In the genomic region with DNA sequence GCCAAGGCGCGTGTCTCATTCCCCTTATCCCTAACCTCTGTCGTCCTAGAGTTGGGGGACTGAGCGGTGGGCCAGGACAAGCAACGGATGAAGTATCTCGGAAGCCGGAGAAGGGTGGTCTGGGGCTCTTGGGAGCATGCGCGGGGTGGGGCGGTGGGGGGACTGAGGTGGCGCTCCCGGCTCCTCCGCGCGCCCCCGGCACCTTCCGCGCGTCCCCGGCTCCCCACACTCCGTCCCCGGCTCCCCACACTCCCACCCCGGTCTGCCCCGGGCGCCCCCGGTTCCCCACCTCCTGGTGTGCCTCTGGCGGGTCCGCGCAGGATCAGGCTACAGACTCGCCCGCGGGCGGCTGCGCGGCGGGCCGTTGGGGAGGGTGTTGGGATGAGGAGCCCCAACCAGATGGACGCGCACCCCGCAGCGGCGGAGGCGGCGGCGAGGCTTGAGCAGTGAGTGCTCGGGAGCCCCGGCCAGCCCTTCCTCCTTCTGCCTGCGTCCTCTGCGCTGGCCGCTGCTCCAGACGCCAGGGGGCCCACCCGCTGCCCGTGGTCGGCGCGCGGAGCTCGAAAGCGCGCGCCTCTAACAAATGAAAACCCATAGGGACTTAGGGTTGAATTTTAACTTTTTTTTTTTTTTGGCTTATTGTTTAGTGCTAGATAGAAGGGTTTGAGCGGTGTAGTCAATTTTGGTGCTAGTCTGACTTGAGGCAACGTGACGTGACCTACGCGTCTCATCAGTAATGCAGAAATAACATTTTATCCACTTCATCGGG, we compare ENCODE assay signal across 8 cellular contexts. TPM values are rescaled to one million over a fixed set of nuclear protein-coding genes. Genes with fewer than 3 reads are reported as not detected.
DNase-seq lines count a peak whose midpoint lies in the region; ATAC-seq and TF ChIP-seq lines count a peak whose summit lies in the region.

No MANE protein-coding gene starts in this region.

- H3K9me3 ChIP-seq in H9 (ENCODE audit: control insufficient read depth, low read depth, low read length): no peaks in the 10 kb centered on the region
- H3K9me3 ChIP-seq in psoas muscle: no peaks in the 10 kb centered on the region

- H4K20me1 ChIP-seq in H9 (ENCODE audit: control insufficient read depth, insufficient read depth, insufficient read length): no peaks in the 10 kb centered on the region

- H2BK12ac ChIP-seq in H9 (ENCODE audit: insufficient read length, low read depth, low read length): no peak overlapping the region

- H2BK20ac ChIP-seq in H9 (ENCODE audit: low read depth, low read length, poor library complexity, severe bottlenecking): no peak overlapping the region

- peaks cover 12 to 14% of the 10 kb centered on the region in 2 experiments for H3K4me1 Mint-ChIP-seq in H9
- peaks cover 4% of the 10 kb centered on the region for H3K4me1 Mint-ChIP-seq in T-helper 2 cell treated with Interferon-gamma antibody and Interleukin-4, amounts not matched to agents 5 μg/mL and 100 μg/mL, for 36 hours (ENCODE audit: low read depth)

- H2AFZ ChIP-seq in H9 (ENCODE audit: low read length): no peak overlapping the region

- no peak overlapping the region for H2BK120ac ChIP-seq in H9 (ENCODE audit: low read depth, low read length, poor library complexity, severe bottlenecking)

- no peaks in the 10 kb centered on the region for H3K36me3 ChIP-seq in psoas muscle (ENCODE audit: insufficient read depth in 1 of 2, low read depth in 1 of 2)

- H3K27me3 Mint-ChIP-seq in H9 (ENCODE audit: low read depth): peaks cover 27% of the 10 kb centered on the region
- peaks cover 65% of the 10 kb centered on the region for H3K27me3 Mint-ChIP-seq in T-helper 2 cell treated with Interferon-gamma antibody and Interleukin-4, amounts not matched to agents 5 μg/mL and 100 μg/mL, for 36 hours (ENCODE audit: low read depth)

- H3K4me3 Mint-ChIP-seq in H9: peak overlapping the region; percentile 72 to 83
- H3K4me3 Mint-ChIP-seq in T-helper 2 cell treated with Interferon-gamma antibody and Interleukin-4, amounts not matched to agents 5 μg/mL and 100 μg/mL, for 36 hours: peak overlapping the region; percentile 24

- H3K23me2 ChIP-seq in H9 (ENCODE audit: insufficient read length, low read depth, low read length, poor library complexity, severe bottlenecking): peaks cover 2% of the 10 kb centered on the region

- H2BK5ac ChIP-seq in H9 (ENCODE audit: insufficient read length, low read length): no peak overlapping the region

- H3K27ac Mint-ChIP-seq in H9: no peak overlapping the region
- no peak overlapping the region for H3K27ac Mint-ChIP-seq in T-helper 2 cell treated with Interferon-gamma antibody and Interleukin-4, amounts not matched to agents 5 μg/mL and 100 μg/mL, for 36 hours

- ATAC-seq in psoas muscle (peak; percentile 46 to 84 (median 64)), HG02588 (IDR thresholded peaks at IDR 0.05; ENCODE audit: unreplicated experiment) (no peak)

- H3K18ac ChIP-seq in H9 (ENCODE audit: insufficient read length, low read depth, low read length): peak overlapping the region; percentile 75

- no peak overlapping the region for H3K4ac ChIP-seq in H9 (ENCODE audit: low read depth, low read length)

- H4K91ac ChIP-seq in H9 (ENCODE audit: insufficient read length, low read depth, low read length): no peak overlapping the region

- no peak overlapping the region for H3T11ph ChIP-seq in H9 (ENCODE audit: low read length)

- intact Hi-C loops in psoas muscle (cut with DNase I): no loop called here

- H3K27ac ChIP-seq in H9 (ENCODE audit: insufficient read length, low read depth, low read length) (no peak overlapping the region), psoas muscle (no peak overlapping the region)

- H2BK15ac ChIP-seq in H9 (ENCODE audit: low read depth, low read length): no peak overlapping the region

- peak overlapping the region; percentile 84 for H3K14ac ChIP-seq in H9 (ENCODE audit: insufficient read depth, low read length)

- no peak overlapping the region for H2AK5ac ChIP-seq in H9 (ENCODE audit: insufficient read length, low read length)

- no peaks in the 10 kb centered on the region for H3K79me1 ChIP-seq in H9 (ENCODE audit: insufficient read depth, low read depth, low read length, poor library complexity, severe bottlenecking)

- H3K36me3 Mint-ChIP-seq in H9 (ENCODE audit: insufficient read depth in 1 of 3, low read depth in 3 of 3): peaks cover 0 to 12% (median 0%) of the 10 kb centered on the region in 3 experiments; a peak in 2 of 7 replicates
- H3K36me3 Mint-ChIP-seq in T-helper 2 cell treated with Interferon-gamma antibody and Interleukin-4, amounts not matched to agents 5 μg/mL and 100 μg/mL, for 36 hours (ENCODE audit: low read depth): no peaks in the 10 kb centered on the region

- H3K23ac ChIP-seq in H9 (ENCODE audit: insufficient read length, low read depth, low read length): no peak overlapping the region

- no CpG with 5 or more reads among the region's 67 CpGs for WGBS in H9 (ENCODE audit: extremely low coverage, insufficient read length, low lambda C conversion rate)
- 4 to 5% (median 4%) methylated on average over 53 to 67 of the region's 67 CpGs for WGBS in psoas muscle, 3 donors

- peak overlapping the region; percentile 89 for H3K4me2 ChIP-seq in H9 (ENCODE audit: insufficient read depth, insufficient read length, low read length)

- H4K5ac ChIP-seq in H9 (ENCODE audit: insufficient read length, low read depth, low read length): no peak overlapping the region

- H3K4me1 ChIP-seq in H9 (ENCODE audit: insufficient read depth, low read length) (peaks cover 5% of the 10 kb centered on the region), psoas muscle (no peaks in the 10 kb centered on the region)

- H3K4me3 ChIP-seq in AG09309 (ENCODE audit: control insufficient read depth, low read depth, low read length): peak overlapping the region; percentile 15
- peak overlapping the region; percentile 60 for H3K4me3 ChIP-seq in psoas muscle

- no peaks in the 10 kb centered on the region for H3K79me2 ChIP-seq in H9 (ENCODE audit: insufficient read depth, low read length)

- H3K9me3 Mint-ChIP-seq in H9: peaks cover 6 to 10% of the 10 kb centered on the region in 2 experiments
- H3K9me3 Mint-ChIP-seq in T-helper 2 cell treated with Interferon-gamma antibody and Interleukin-4, amounts not matched to agents 5 μg/mL and 100 μg/mL, for 36 hours: no peaks in the 10 kb centered on the region

- H3K9ac ChIP-seq in H9 (ENCODE audit: extremely low read depth, insufficient read length, low read length): no peak overlapping the region

- no peaks in the 10 kb centered on the region for H3K27me3 ChIP-seq in H9 (ENCODE audit: insufficient read depth, low read length)
- H3K27me3 ChIP-seq in psoas muscle (ENCODE audit: insufficient read depth in 3 of 3, low read length in 2 of 3): peaks cover 0 to 37% (median 3%) of the 10 kb centered on the region in 3 donors

- no peak overlapping the region for H4K8ac ChIP-seq in H9 (replicated peaks; ENCODE audit: insufficient read length, low read depth, low read length)

- no peak overlapping the region for H3K56ac ChIP-seq in H9 (ENCODE audit: insufficient read length, low read depth, low read length)

- no peak for DNase-seq in AG09309 (ENCODE audit: low read depth)
- peak; percentile 86 for DNase-seq in H9
- no peak for DNase-seq in T-helper 2 cell treated with Interferon-gamma antibody and Interleukin-4, amounts not matched to agents 5 μg/mL and 100 μg/mL, for 36 hours (ENCODE audit: low spot score)
- DNase-seq in glomerular visceral epithelial cell (ENCODE audit: extremely low spot score): peak; percentile 17
- DNase-seq in psoas muscle: peak; percentile 45 to 49
- DNase-seq in SKM-1 (lab: John Stamatoyannopoulos, UW; ENCODE audit: unreplicated experiment): no peak
- no peak for DNase-seq in Kasumi-1 (lab: John Stamatoyannopoulos, UW)

- TF ChIP-seq CTCF in AG09309 (IDR thresholded peaks at IDR 0.05; ENCODE audit: control insufficient read depth, insufficient read depth, low read depth, low read length, missing control alignments) (peak; percentile 36), H9 (conservative IDR thresholded peaks at IDR 0.05) (peak; percentile 58), psoas muscle (IDR thresholded peaks at IDR 0.05) (peak; percentile 20)

RNA-seq across cellular contexts. Expression of gene CRYM, which starts 5.6 kb away (rescaled TPM):
- 16.4 and 17.8 TPM in 2 replicates for total RNA-seq in H9 (2021)
- 10 to 100 TPM in 1 of 4 donors, 1 to 10 TPM in 2, under 1 TPM in 1; 0.25 to 33.4 (median 3.9) TPM for total RNA-seq in psoas muscle
- 1 to 10 TPM in 2 of 3 donors, under 1 TPM in 1; 0.39 to 6.8 (median 1.0) TPM for polyA plus RNA-seq in psoas muscle

RNA-seq across cellular contexts. Expression of gene ANKS4B, which starts 50.2 kb away (rescaled TPM):
- total RNA-seq in H9 (2021): 0.07 and 0.09 TPM in 2 replicates
- not detected for total RNA-seq in psoas muscle
- polyA plus RNA-seq in psoas muscle: under 1 TPM in 1 of 3 donors, not detected in 2; 0.01 TPM

Comparison
In these comparisons a context has a peak if more than half of its experiments do, and no peak if none do; other contexts are left out.
1. DNase-seq: peak in H9 (single experiment), glomerular visceral epithelial cell (single experiment) and psoas muscle (2 of 2); none in AG09309 (single experiment), T-helper 2 cell treated with Interferon-gamma antibody and Interleukin-4, amounts not matched to agents 5 μg/mL and 100 μg/mL, for 36 hours (single experiment), SKM-1 (single experiment) and Kasumi-1 (0 of 2).
2. Peak in every context shown above with its lines, with median percentiles within 50 percentile points of each other: CTCF ChIP-seq.